Comparison of ENCODE assay signal across 8 cellular contexts in the genomic region with DNA sequence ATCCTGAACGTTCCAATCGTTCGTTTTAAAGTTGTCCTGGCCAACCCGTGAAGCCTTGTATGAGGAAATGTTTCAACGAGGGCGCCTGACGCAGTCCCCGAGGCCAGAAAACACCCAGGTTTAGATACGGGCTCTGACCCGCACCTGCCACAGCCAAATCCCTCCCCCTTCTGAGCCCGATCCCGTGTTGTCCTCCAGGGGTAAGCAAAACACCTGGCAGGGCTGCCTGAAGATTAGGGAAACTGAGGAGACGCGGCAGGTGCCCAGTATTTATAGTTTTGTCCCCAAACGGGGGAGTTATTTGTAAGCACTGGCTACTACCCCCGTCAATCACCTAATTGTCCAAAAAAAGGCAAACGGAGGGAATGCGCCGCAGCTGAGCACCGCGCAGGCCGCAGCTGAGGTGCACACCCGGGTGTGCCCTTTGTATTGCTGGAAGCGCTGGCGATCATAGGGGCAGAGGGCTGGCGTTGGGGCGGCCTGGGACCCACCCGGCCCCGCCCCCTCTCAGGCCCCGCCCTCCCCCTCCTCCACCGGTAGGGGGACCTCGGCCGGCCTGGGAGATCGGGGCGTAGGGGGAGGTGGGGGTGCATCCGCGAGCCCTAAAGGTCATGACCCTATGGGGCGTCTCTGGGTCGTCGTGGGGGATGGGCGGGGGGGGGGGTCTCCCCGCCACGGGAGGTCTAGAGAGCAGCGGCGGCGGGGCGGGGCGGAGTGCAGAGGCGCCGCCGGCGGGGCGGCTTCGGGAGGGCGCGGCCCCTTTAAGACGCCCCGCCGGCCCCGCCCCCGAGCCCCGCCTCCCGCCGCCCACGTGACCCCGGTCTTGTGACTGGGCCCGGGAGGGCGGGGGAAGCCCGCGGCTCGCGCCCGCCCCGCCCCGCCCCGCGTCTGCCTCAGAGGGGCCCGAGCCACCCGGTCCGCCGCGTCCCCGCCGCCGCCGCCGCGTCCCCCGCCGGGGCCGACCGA. TPM values are rescaled to one million over a fixed set of nuclear protein-coding genes. Genes with fewer than 3 reads are reported as not detected.
DNase-seq lines count a peak whose midpoint lies in the region; ATAC-seq and TF ChIP-seq lines count a peak whose summit lies in the region.

TSS of gene BRI3 (plus strand) at position 896 of the 966 bp plus-strand sequence. CDS start 110 bp downstream, outside the sequence.

- H3K27ac Mint-ChIP-seq in activated CD8-positive, alpha-beta T cell treated with anti-CD3 and anti-CD28 coated beads for 36 hours: peak within 1 kb of the TSS; percentile 73

- 1% methylated on average over 87 to 92 of the region's 92 CpGs for WGBS in ectodermal cell, 2 experiments
- WGBS in lung, 2 donors: 0 to 1% methylated on average over 32 to 91 of the region's 92 CpGs

- POLR2A ChIA-PET in activated CD8-positive, alpha-beta T cell treated with anti-CD3 and anti-CD28 coated beads for 36 hours (lab: Charles Lee): interaction anchor here (0.6 to 2.0 kb wide), 2 partner anchors 30 to 519 kb away, joined by 3 to 7 read pairs; no protein-coding TSS in a partner anchor

- peak within 1 kb of the TSS; percentile 91 to 98 (median 95) for H3K27ac ChIP-seq in BLaER1 treated with 17β-estradiol and CSF1 and Interleukin-3, amounts not matched to agents 10 nM and 100 nM
- H3K27ac ChIP-seq in ectodermal cell (ENCODE audit: insufficient read depth, low read depth, low read length, poor library complexity, severe bottlenecking) (no peak within 1 kb of the TSS), lung (ENCODE audit: low read depth in 1 of 2, low read length in 1 of 2) (peak within 1 kb of the TSS; percentile 95 to 97)

- peaks cover 7 to 37% (median 28%) of the 10 kb centered on the region in 11 experiments; a peak in 19 of 22 replicates for H3K36me3 ChIP-seq in BLaER1 treated with 17β-estradiol and CSF1 and Interleukin-3, amounts not matched to agents 10 nM and 100 nM
- H3K36me3 ChIP-seq in ectodermal cell (ENCODE audit: control insufficient read depth, insufficient read depth, low read length) (no peaks in the 10 kb centered on the region), lung (ENCODE audit: control insufficient read depth in 2 of 2, insufficient read depth in 2 of 2, low read length in 2 of 2) (peaks cover 0 to 12% of the 10 kb centered on the region in 2 donors)

- no peak for TF ChIP-seq CTCF in activated CD8-positive, alpha-beta T cell treated with anti-CD3 and anti-CD28 coated beads for 36 hours (IDR thresholded peaks at IDR 0.05)
- no peak for TF ChIP-seq CTCF in lung (IDR thresholded peaks at IDR 0.05; ENCODE audit: control extremely low read depth, extremely low read depth)

- H3K4me1 ChIP-seq in BLaER1 treated with 17β-estradiol and CSF1 and Interleukin-3, amounts not matched to agents 10 nM and 100 nM: peaks cover 40 to 54% (median 47%) of the 10 kb centered on the region in 10 experiments
- peaks cover 34% of the 10 kb centered on the region for H3K4me1 ChIP-seq in ectodermal cell (ENCODE audit: control insufficient read depth, insufficient read depth, low read length)
- H3K4me1 ChIP-seq in lung (ENCODE audit: control insufficient read depth in 2 of 2, insufficient read depth in 2 of 2, low read length in 2 of 2): peaks cover 7 to 31% of the 10 kb centered on the region in 2 donors

- no peaks in the 10 kb centered on the region for H3K27me3 Mint-ChIP-seq in activated CD8-positive, alpha-beta T cell treated with anti-CD3 and anti-CD28 coated beads for 36 hours

- H3K4me3 Mint-ChIP-seq in activated CD8-positive, alpha-beta T cell treated with anti-CD3 and anti-CD28 coated beads for 36 hours: peak within 1 kb of the TSS; percentile 79

- peak within 1 kb of the TSS; percentile 84 to 97 (median 94) for H3K4me3 ChIP-seq in BLaER1 treated with 17β-estradiol and CSF1 and Interleukin-3, amounts not matched to agents 10 nM and 100 nM
- H3K4me3 ChIP-seq in ectodermal cell (ENCODE audit: insufficient read depth, low read depth, low read length) (peak within 1 kb of the TSS; percentile 83), lung (peak within 1 kb of the TSS; percentile 95)

- peak within 1 kb of the TSS; percentile 96 to 100 (median 99) for H3K4me2 ChIP-seq in BLaER1 treated with 17β-estradiol and CSF1 and Interleukin-3, amounts not matched to agents 10 nM and 100 nM

- H3K9me3 ChIP-seq in BLaER1 treated with 17β-estradiol and CSF1 and Interleukin-3, amounts not matched to agents 10 nM and 100 nM (replicated peaks in 1 of 11): no peaks in the 10 kb centered on the region
- H3K9me3 ChIP-seq in ectodermal cell (ENCODE audit: control insufficient read depth, low read length) (no peaks in the 10 kb centered on the region), lung (ENCODE audit: control insufficient read depth in 2 of 2, insufficient read depth in 1 of 2, low read length in 1 of 2) (no peaks in the 10 kb centered on the region)

- H3K4me1 Mint-ChIP-seq in activated CD8-positive, alpha-beta T cell treated with anti-CD3 and anti-CD28 coated beads for 36 hours (ENCODE audit: low read depth): peaks cover 29% of the 10 kb centered on the region

- no peaks in the 10 kb centered on the region for H3K9me3 Mint-ChIP-seq in activated CD8-positive, alpha-beta T cell treated with anti-CD3 and anti-CD28 coated beads for 36 hours

- H4K20me1 ChIP-seq in BLaER1 treated with 17β-estradiol and CSF1 and Interleukin-3, amounts not matched to agents 10 nM and 100 nM: peaks cover 27 to 41% (median 29%) of the 10 kb centered on the region in 11 experiments

- peaks cover 8% of the 10 kb centered on the region for H3K36me3 Mint-ChIP-seq in activated CD8-positive, alpha-beta T cell treated with anti-CD3 and anti-CD28 coated beads for 36 hours (ENCODE audit: low read depth)

- no peaks in the 10 kb centered on the region for H3K27me3 ChIP-seq in BLaER1 treated with 17β-estradiol and CSF1 and Interleukin-3, amounts not matched to agents 10 nM and 100 nM
- H3K27me3 ChIP-seq in ectodermal cell (ENCODE audit: control insufficient read depth, insufficient read depth, low read length, poor library complexity, severe bottlenecking) (no peaks in the 10 kb centered on the region), lung (ENCODE audit: control insufficient read depth, insufficient read depth) (no peaks in the 10 kb centered on the region)

- CTCF ChIA-PET in activated CD8-positive, alpha-beta T cell treated with anti-CD3 and anti-CD28 coated beads for 36 hours (lab: Charles Lee): interaction anchor here (0.8 to 1.5 kb wide), 3 partner anchors 9 to 79 kb away, joined by 3 to 4 read pairs (median 4); no protein-coding TSS in a partner anchor

- peak; percentile 93 for DNase-seq in NCI-H82 (lab: John Stamatoyannopoulos, UW)
- DNase-seq in activated CD8-positive, alpha-beta T cell treated with anti-CD3 and anti-CD28 coated beads for 36 hours: peak; percentile 92
- DNase-seq in lung (ENCODE audit: low spot score): peak; percentile 94
- peak; percentile 87 to 93 (median 88) for DNase-seq in stimulated activated CD4-positive, alpha-beta T cell treated with anti-CD3 and anti-CD28 coated beads, TNF-alpha, amount 100 ng/mL, for 4 hours (ENCODE audit: low read depth in 3 of 3)

- intact Hi-C loops in activated CD8-positive, alpha-beta T cell treated with anti-CD3 and anti-CD28 coated beads for 36 hours (cut with micrococcal nuclease): no loop called here

- ATAC-seq in GM19324 (IDR thresholded peaks at IDR 0.05; ENCODE audit: low FRiP score, unreplicated experiment) (peak; percentile 81), HG03460 (IDR thresholded peaks at IDR 0.05; ENCODE audit: unreplicated experiment) (peak; percentile 78), lung (ENCODE audit: insufficient read depth, low FRiP score) (peak; percentile 68)
- peak; percentile 84 for ATAC-seq in activated CD8-positive, alpha-beta T cell treated with anti-CD3 and anti-CD28 coated beads for 36 hours

- peak within 1 kb of the TSS; percentile 96 to 99 (median 97) for H3K9ac ChIP-seq in BLaER1 treated with 17β-estradiol and CSF1 and Interleukin-3, amounts not matched to agents 10 nM and 100 nM

RNA-seq across cellular contexts. Expression of gene BRI3, which starts in this region (rescaled TPM):
- 10 to 100 TPM; 44.9 to 47.6 TPM for total RNA-seq in activated CD8-positive, alpha-beta T cell treated with anti-CD3 and anti-CD28 coated beads for 36 hours
- 143 TPM for polyA plus RNA-seq in ectodermal cell (2013, experiment 1 of 4)
- 145 TPM for polyA plus RNA-seq in ectodermal cell (2013, experiment 2 of 4)
- polyA plus RNA-seq in ectodermal cell (2013, experiment 3 of 4): 133 TPM
- 159 TPM for polyA plus RNA-seq in ectodermal cell (2013, experiment 4 of 4)
- 100 to 1,000 TPM in 1 of 2 donors, 10 to 100 TPM in 1; 99.7 to 441 TPM for total RNA-seq in lung
- 100 to 1,000 TPM; 437 to 615 TPM for polyA plus RNA-seq in lung
